ENCODE assay signal across 1 cellular context in genomic region chr12:69417741-69418167, GRCh38.
TF ChIP-seq lines count a peak whose summit lies in the region.

No MANE protein-coding gene starts in this region.

TF ChIP-seq in HepG2, 621 proteins besides CTCF, POLR2A, EP300 and RAD21 (continued from another document and continues in another):
- TF ChIP-seq ARID3A (IDR thresholded peaks at IDR 0.05; ENCODE audit: low read depth, low read length), result peak; percentile 58; the same call in 1 of the 2 replicates
- TF ChIP-seq FOXJ3 (CRISPR knock-in tag; IDR thresholded peaks at IDR 0.05; ENCODE audit: borderline replicate concordance), result peak; percentile 43; the same call in 1 of the 2 replicates
- no peak for TF ChIP-seq CBX5 (CRISPR knock-in tag; IDR thresholded peaks at IDR 0.05; ENCODE audit: borderline replicate concordance)
- 0 out of 2 replicates have a peak, but pooled peaks have one; percentile 27 for TF ChIP-seq KAT8 (CRISPR knock-in tag; IDR thresholded peaks at IDR 0.05)
- 0 out of 2 replicates have a peak, but pooled peaks have one; percentile 17 for TF ChIP-seq NR2C2 (CRISPR knock-in tag; IDR thresholded peaks at IDR 0.05; ENCODE audit: borderline replicate concordance)
- no peak for TF ChIP-seq ZNF547 (CRISPR knock-in tag; IDR thresholded peaks at IDR 0.05)
- 0 out of 4 replicates have a peak, but pooled peaks have one; percentile 17 to 21 for TF ChIP-seq MAFK (conservative IDR thresholded peaks at IDR 0.05 in 1 of 2, IDR thresholded peaks at IDR 0.05 in 1 of 2; ENCODE audit: low read length in 2 of 2)
- no peak for TF ChIP-seq ZNF891 (CRISPR knock-in tag; IDR thresholded peaks at IDR 0.05)
- 0 out of 2 replicates have a peak, but pooled peaks have one; percentile 28 for TF ChIP-seq GFI1 (CRISPR knock-in tag; IDR thresholded peaks at IDR 0.05; ENCODE audit: borderline replicate concordance)
- TF ChIP-seq ZNF362 (CRISPR knock-in tag; IDR thresholded peaks at IDR 0.05; ENCODE audit: borderline replicate concordance), result peak; percentile 56; the same call in 1 of the 2 replicates
- TF ChIP-seq ZBTB37 (CRISPR knock-in tag; IDR thresholded peaks at IDR 0.05), result no peak
- no peak for TF ChIP-seq DDIT3 (CRISPR knock-in tag; IDR thresholded peaks at IDR 0.05)
- TF ChIP-seq NCOR1 (IDR thresholded peaks at IDR 0.05; ENCODE audit: borderline replicate concordance, low read length), result peak; percentile 50; the same call in 1 of the 2 replicates
- peak; percentile 12; the same call in 1 of the 2 replicates for TF ChIP-seq SOX5 (CRISPR knock-in tag; IDR thresholded peaks at IDR 0.05; ENCODE audit: borderline replicate concordance)
- TF ChIP-seq HOMEZ (CRISPR knock-in tag; IDR thresholded peaks at IDR 0.05; ENCODE audit: low read depth), result 0 out of 2 replicates have a peak, but pooled peaks have one; percentile 14
- no peak for TF ChIP-seq KDM4B (CRISPR knock-in tag; IDR thresholded peaks at IDR 0.05)
- peak; percentile 55 for TF ChIP-seq CREM (IDR thresholded peaks at IDR 0.05)
- no peak for TF ChIP-seq CREM (CRISPR knock-in tag; IDR thresholded peaks at IDR 0.05)
- no peak for TF ChIP-seq CREB1 (IDR thresholded peaks at IDR 0.05)
- TF ChIP-seq CREB1 (CRISPR knock-in tag; IDR thresholded peaks at IDR 0.05), result 0 out of 2 replicates have a peak, but pooled peaks have one; percentile 23
- peak; percentile 14; the same call in 1 of the 2 replicates for TF ChIP-seq ARID5B (CRISPR knock-in tag; IDR thresholded peaks at IDR 0.05)
- peak; percentile 56 for TF ChIP-seq HNF4A (CRISPR knock-in tag; IDR thresholded peaks at IDR 0.05)
- 0 out of 2 replicates have a peak, but pooled peaks have one; percentile 34 for TF ChIP-seq FOXA1 (IDR thresholded peaks at IDR 0.05)
- TF ChIP-seq FOXA1 (CRISPR knock-in tag; IDR thresholded peaks at IDR 0.05), result peak; percentile 42; the same call in 1 of the 2 replicates
- peak; percentile 63 for TF ChIP-seq YY1 (IDR thresholded peaks at IDR 0.05; ENCODE audit: insufficient read depth, insufficient replicate concordance, low read depth, low read length)
- no peak for TF ChIP-seq HCFC1 (IDR thresholded peaks at IDR 0.05; ENCODE audit: low read depth, low read length)
- TF ChIP-seq ZNF646 (CRISPR knock-in tag; IDR thresholded peaks at IDR 0.05), result no peak
- TF ChIP-seq ZNF512 (CRISPR knock-in tag; IDR thresholded peaks at IDR 0.05), result no peak
- TF ChIP-seq MAFF (IDR thresholded peaks at IDR 0.05; ENCODE audit: low read depth, low read length), result peak; percentile 37; the same call in 1 of the 2 replicates
- TF ChIP-seq ZBTB2 (CRISPR knock-in tag; IDR thresholded peaks at IDR 0.05; ENCODE audit: low read depth), result no peak
- no peak for TF ChIP-seq TRIM22 (IDR thresholded peaks at IDR 0.05)
- peak; percentile 29; the same call in 1 of the 2 replicates for TF ChIP-seq NR2F6 (IDR thresholded peaks at IDR 0.05)
- TF ChIP-seq NR2F6 (CRISPR knock-in tag; IDR thresholded peaks at IDR 0.05), result no peak
- TF ChIP-seq FOXA3 (CRISPR knock-in tag; IDR thresholded peaks at IDR 0.05), result peak; percentile 69; the same call in 1 of the 2 replicates
- TF ChIP-seq SATB2 (CRISPR knock-in tag; IDR thresholded peaks at IDR 0.05), result no peak
- peak; percentile 43; the same call in 1 of the 2 replicates for TF ChIP-seq NCOA2 (CRISPR knock-in tag; IDR thresholded peaks at IDR 0.05)
